In the genomic region with DNA sequence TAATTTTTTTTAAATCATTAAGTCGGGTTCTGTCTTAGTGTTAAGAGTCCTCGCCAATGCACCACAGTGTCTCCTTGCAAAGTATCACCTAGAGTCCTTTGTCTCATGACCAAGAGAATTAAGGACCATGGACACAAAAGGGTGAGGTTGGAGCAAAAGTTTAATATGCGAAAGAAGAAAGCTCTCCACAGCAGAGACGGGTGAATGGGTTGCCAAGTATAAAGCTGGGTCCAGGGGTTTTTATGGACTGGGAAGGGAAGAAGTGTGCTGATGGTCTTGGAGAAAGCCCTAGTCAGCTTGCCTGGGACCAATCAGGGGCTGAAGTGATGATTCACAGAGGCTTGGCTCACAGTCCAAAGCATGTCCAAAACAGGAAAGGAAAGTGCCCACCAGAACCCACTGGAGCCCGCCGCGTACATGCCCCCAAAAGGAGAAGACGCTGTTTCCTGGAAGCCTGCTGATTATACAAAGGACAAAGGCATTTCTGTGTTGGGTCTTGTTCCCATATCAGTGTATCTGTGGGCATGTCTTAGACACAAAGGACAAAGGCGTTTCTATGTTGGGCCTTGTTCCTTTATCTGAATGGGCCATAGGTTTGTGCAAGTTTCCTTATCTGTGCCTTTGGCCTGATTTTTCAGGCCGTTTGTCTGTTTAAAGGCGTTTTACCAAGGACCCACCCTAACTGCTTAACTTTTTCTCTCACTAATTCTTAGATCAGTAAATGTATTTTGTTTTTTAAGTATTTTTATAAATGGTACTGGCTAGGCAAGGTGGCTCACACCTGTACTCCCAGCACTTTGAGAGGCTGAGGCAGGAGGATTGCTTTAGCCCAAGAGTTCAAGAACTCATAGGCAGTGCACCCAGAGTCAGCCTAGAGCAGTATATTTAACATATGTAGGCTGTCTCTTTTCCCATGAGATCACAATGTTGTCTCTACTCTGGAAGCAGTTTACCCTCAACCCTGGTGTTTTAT, we compare ENCODE assay signal across 1 cellular context.
TF ChIP-seq lines count a peak whose summit lies in the region.

No MANE protein-coding gene starts in this region.

TF ChIP-seq in K562, 482 proteins besides CTCF, POLR2A, EP300 and RAD21 (continued from another document and continues in another):
- TF ChIP-seq CBX8 (IDR thresholded peaks at IDR 0.05; ENCODE audit: borderline replicate concordance, extremely low read depth, low read depth, low read length, poor library complexity, severe bottlenecking) (no peak), HEY1 (CRISPR knock-in tag; IDR thresholded peaks at IDR 0.05; ENCODE audit: borderline replicate concordance) (peak; percentile 20; the same call in 1 of the 2 replicates), BCOR (IDR thresholded peaks at IDR 0.05) (0 out of 2 replicates have a peak, but pooled peaks have one; percentile 34), ZNF134 (CRISPR knock-in tag; conservative IDR thresholded peaks at IDR 0.05) (no peak), ZC3H11A (IDR thresholded peaks at IDR 0.05; ENCODE audit: low read depth, low read length) (no peak), TAF15 (IDR thresholded peaks at IDR 0.05; ENCODE audit: low read depth, low read length) (no peak), MAFK (IDR thresholded peaks at IDR 0.05; ENCODE audit: low read length) (no peak), ZNF121 (CRISPR knock-in tag; conservative IDR thresholded peaks at IDR 0.05) (no peak), TRIM28 (IDR thresholded peaks at IDR 0.05) (peak; percentile 75; the same call in 1 of the 2 replicates), FUS (optimal IDR thresholded peaks at IDR 0.05; ENCODE audit: low read depth, low read length) (no peak), ZNF354B (CRISPR knock-in tag; IDR thresholded peaks at IDR 0.05) (peak; percentile 35; the same call in 1 of the 2 replicates), ZFP36 (IDR thresholded peaks at IDR 0.05; ENCODE audit: low read depth, low read length, partially characterized antibody) (peak; percentile 78), POLR2AphosphoS5 (IDR thresholded peaks at IDR 0.05; ENCODE audit: control insufficient read depth, insufficient read depth, low read depth, low read length) (peak; percentile 39; the same call in 1 of the 2 replicates), PYGO2 (tag; IDR thresholded peaks at IDR 0.05) (0 out of 2 replicates have a peak, but pooled peaks have one; percentile 46), STAT5A (IDR thresholded peaks at IDR 0.05; ENCODE audit: borderline replicate concordance, low read length) (peak; percentile 53; the same call in 1 of the 2 replicates), SMARCE1 (IDR thresholded peaks at IDR 0.05) (peak; percentile 49), ZBTB7A (IDR thresholded peaks at IDR 0.05; ENCODE audit: borderline replicate concordance, control insufficient read depth, low read depth, low read length) (no peak)
- TF ChIP-seq, protein P1, sequence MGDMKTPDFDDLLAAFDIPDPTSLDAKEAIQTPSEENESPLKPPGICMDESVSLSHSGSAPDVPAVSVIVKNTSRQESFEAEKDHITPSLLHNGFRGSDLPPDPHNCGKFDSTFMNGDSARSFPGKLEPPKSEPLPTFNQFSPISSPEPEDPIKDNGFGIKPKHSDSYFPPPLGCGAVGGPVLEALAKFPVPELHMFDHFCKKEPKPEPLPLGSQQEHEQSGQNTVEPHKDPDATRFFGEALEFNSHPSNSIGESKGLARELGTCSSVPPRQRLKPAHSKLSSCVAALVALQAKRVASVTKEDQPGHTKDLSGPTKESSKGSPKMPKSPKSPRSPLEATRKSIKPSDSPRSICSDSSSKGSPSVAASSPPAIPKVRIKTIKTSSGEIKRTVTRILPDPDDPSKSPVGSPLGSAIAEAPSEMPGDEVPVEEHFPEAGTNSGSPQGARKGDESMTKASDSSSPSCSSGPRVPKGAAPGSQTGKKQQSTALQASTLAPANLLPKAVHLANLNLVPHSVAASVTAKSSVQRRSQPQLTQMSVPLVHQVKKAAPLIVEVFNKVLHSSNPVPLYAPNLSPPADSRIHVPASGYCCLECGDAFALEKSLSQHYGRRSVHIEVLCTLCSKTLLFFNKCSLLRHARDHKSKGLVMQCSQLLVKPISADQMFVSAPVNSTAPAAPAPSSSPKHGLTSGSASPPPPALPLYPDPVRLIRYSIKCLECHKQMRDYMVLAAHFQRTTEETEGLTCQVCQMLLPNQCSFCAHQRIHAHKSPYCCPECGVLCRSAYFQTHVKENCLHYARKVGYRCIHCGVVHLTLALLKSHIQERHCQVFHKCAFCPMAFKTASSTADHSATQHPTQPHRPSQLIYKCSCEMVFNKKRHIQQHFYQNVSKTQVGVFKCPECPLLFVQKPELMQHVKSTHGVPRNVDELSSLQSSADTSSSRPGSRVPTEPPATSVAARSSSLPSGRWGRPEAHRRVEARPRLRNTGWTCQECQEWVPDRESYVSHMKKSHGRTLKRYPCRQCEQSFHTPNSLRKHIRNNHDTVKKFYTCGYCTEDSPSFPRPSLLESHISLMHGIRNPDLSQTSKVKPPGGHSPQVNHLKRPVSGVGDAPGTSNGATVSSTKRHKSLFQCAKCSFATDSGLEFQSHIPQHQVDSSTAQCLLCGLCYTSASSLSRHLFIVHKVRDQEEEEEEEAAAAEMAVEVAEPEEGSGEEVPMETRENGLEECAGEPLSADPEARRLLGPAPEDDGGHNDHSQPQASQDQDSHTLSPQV (IDR thresholded peaks at IDR 0.05) = peak; percentile 77
- TF ChIP-seq, protein P2, sequence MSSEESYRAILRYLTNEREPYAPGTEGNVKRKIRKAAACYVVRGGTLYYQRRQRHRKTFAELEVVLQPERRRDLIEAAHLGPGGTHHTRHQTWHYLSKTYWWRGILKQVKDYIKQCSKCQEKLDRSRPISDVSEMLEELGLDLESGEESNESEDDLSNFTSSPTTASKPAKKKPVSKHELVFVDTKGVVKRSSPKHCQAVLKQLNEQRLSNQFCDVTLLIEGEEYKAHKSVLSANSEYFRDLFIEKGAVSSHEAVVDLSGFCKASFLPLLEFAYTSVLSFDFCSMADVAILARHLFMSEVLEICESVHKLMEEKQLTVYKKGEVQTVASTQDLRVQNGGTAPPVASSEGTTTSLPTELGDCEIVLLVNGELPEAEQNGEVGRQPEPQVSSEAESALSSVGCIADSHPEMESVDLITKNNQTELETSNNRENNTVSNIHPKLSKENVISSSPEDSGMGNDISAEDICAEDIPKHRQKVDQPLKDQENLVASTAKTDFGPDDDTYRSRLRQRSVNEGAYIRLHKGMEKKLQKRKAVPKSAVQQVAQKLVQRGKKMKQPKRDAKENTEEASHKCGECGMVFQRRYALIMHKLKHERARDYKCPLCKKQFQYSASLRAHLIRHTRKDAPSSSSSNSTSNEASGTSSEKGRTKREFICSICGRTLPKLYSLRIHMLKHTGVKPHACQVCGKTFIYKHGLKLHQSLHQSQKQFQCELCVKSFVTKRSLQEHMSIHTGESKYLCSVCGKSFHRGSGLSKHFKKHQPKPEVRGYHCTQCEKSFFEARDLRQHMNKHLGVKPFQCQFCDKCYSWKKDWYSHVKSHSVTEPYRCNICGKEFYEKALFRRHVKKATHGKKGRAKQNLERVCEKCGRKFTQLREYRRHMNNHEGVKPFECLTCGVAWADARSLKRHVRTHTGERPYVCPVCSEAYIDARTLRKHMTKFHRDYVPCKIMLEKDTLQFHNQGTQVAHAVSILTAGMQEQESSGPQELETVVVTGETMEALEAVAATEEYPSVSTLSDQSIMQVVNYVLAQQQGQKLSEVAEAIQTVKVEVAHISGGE (CRISPR knock-in tag; IDR thresholded peaks at IDR 0.05) = peak in 1 of 3 experiments; percentile 40; a peak in 1 of 6 replicates
- TF ChIP-seq, protein P3, sequence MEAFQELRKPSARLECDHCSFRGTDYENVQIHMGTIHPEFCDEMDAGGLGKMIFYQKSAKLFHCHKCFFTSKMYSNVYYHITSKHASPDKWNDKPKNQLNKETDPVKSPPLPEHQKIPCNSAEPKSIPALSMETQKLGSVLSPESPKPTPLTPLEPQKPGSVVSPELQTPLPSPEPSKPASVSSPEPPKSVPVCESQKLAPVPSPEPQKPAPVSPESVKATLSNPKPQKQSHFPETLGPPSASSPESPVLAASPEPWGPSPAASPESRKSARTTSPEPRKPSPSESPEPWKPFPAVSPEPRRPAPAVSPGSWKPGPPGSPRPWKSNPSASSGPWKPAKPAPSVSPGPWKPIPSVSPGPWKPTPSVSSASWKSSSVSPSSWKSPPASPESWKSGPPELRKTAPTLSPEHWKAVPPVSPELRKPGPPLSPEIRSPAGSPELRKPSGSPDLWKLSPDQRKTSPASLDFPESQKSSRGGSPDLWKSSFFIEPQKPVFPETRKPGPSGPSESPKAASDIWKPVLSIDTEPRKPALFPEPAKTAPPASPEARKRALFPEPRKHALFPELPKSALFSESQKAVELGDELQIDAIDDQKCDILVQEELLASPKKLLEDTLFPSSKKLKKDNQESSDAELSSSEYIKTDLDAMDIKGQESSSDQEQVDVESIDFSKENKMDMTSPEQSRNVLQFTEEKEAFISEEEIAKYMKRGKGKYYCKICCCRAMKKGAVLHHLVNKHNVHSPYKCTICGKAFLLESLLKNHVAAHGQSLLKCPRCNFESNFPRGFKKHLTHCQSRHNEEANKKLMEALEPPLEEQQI (IDR thresholded peaks at IDR 0.05) = peak; percentile 74
- TF ChIP-seq, protein P4, sequence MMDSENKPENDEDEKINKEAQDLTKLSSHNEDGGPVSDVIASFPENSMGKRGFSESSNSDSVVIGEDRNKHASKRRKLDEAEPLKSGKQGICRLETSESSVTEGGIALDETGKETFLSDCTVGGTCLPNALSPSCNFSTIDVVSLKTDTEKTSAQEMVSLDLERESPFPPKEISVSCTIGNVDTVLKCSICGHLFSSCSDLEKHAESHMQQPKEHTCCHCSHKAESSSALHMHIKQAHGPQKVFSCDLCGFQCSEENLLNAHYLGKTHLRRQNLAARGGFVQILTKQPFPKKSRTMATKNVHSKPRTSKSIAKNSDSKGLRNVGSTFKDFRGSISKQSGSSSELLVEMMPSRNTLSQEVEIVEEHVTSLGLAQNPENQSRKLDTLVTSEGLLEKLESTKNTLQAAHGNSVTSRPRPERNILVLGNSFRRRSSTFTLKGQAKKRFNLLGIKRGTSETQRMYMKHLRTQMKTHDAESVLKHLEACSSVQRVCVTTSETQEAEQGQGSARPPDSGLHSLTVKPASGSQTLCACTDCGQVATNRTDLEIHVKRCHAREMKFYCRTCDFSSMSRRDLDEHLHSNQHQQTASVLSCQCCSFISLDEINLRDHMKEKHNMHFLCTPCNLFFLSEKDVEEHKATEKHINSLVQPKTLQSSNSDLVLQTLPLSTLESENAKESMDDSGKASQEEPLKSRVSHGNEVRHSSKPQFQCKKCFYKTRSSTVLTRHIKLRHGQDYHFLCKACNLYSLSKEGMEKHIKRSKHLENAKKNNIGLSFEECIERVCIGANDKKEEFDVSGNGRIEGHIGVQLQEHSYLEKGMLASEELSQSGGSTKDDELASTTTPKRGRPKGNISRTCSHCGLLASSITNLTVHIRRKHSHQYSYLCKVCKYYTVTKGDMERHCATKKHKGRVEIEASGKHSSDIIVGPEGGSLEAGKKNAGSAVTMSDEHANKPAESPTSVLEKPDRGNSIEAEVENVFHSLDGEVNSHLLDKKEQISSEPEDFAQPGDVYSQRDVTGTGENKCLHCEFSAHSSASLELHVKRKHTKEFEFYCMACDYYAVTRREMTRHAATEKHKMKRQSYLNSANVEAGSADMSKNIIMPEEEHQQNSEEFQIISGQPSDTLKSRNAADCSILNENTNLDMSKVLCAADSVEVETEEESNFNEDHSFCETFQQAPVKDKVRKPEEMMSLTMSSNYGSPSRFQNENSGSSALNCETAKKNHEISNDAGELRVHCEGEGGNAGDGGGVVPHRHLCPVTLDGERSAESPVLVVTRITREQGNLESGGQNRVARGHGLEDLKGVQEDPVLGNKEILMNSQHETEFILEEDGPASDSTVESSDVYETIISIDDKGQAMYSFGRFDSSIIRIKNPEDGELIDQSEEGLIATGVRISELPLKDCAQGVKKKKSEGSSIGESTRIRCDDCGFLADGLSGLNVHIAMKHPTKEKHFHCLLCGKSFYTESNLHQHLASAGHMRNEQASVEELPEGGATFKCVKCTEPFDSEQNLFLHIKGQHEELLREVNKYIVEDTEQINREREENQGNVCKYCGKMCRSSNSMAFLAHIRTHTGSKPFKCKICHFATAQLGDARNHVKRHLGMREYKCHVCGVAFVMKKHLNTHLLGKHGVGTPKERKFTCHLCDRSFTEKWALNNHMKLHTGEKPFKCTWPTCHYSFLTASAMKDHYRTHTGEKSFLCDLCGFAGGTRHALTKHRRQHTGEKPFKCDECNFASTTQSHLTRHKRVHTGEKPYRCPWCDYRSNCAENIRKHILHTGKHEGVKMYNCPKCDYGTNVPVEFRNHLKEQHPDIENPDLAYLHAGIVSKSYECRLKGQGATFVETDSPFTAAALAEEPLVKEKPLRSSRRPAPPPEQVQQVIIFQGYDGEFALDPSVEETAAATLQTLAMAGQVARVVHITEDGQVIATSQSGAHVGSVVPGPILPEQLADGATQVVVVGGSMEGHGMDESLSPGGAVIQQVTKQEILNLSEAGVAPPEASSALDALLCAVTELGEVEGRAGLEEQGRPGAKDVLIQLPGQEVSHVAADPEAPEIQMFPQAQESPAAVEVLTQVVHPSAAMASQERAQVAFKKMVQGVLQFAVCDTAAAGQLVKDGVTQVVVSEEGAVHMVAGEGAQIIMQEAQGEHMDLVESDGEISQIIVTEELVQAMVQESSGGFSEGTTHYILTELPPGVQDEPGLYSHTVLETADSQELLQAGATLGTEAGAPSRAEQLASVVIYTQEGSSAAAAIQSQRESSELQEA (IDR thresholded peaks at IDR 0.05; ENCODE audit: low read depth) = no peak
- TF ChIP-seq, protein P5, sequence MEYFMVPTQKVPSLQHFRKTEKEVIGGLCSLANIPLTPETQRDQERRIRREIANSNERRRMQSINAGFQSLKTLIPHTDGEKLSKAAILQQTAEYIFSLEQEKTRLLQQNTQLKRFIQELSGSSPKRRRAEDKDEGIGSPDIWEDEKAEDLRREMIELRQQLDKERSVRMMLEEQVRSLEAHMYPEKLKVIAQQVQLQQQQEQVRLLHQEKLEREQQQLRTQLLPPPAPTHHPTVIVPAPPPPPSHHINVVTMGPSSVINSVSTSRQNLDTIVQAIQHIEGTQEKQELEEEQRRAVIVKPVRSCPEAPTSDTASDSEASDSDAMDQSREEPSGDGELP (CRISPR knock-in tag; IDR thresholded peaks at IDR 0.05; ENCODE audit: borderline replicate concordance) = no peak
- TF ChIP-seq, protein P6, sequence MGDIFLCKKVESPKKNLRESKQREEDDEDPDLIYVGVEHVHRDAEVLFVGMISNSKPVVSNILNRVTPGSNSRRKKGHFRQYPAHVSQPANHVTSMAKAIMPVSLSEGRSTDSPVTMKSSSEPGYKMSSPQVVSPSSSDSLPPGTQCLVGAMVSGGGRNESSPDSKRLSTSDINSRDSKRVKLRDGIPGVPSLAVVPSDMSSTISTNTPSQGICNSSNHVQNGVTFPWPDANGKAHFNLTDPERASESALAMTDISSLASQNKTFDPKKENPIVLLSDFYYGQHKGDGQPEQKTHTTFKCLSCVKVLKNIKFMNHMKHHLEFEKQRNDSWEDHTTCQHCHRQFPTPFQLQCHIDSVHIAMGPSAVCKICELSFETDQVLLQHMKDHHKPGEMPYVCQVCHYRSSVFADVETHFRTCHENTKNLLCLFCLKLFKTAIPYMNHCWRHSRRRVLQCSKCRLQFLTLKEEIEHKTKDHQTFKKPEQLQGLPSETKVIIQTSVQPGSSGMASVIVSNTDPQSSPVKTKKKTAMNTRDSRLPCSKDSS (IDR thresholded peaks at IDR 0.05; ENCODE audit: low read depth, partially characterized antibody) = peak; percentile 67
- TF ChIP-seq, protein P7, sequence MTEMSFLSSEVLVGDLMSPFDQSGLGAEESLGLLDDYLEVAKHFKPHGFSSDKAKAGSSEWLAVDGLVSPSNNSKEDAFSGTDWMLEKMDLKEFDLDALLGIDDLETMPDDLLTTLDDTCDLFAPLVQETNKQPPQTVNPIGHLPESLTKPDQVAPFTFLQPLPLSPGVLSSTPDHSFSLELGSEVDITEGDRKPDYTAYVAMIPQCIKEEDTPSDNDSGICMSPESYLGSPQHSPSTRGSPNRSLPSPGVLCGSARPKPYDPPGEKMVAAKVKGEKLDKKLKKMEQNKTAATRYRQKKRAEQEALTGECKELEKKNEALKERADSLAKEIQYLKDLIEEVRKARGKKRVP (CRISPR knock-in tag; IDR thresholded peaks at IDR 0.05) = no peak
